8 cellular contexts compared by ENCODE assay signal in genomic region chr5:50666261-50667078, GRCh38. TPM values are rescaled to one million over a fixed set of nuclear protein-coding genes. Genes with fewer than 3 reads are reported as not detected.
DNase-seq lines count a peak whose midpoint lies in the region; TF ChIP-seq lines count a peak whose summit lies in the region.

Gene PARP8 (plus strand): TSS chr5:50666637. CDS start chr5:50667096, 459 bp downstream.

- H4K8ac ChIP-seq in H9 (replicated peaks; ENCODE audit: insufficient read length, low read depth, low read length), result no peak within 1 kb of the TSS

- no peak for TF ChIP-seq CTCF in H9 (conservative IDR thresholded peaks at IDR 0.05)

- H4K5ac ChIP-seq in H9 (ENCODE audit: insufficient read length, low read depth, low read length), result peak within 1 kb of the TSS; percentile 65

- no peak within 1 kb of the TSS for H2BK120ac ChIP-seq in H9 (ENCODE audit: low read depth, low read length, poor library complexity, severe bottlenecking)

- no peak within 1 kb of the TSS for H3K27ac ChIP-seq in H9 (ENCODE audit: insufficient read length, low read depth, low read length)

- H4K91ac ChIP-seq in H9 (ENCODE audit: insufficient read length, low read depth, low read length), result peak within 1 kb of the TSS; percentile 94

- no peak within 1 kb of the TSS for H2BK5ac ChIP-seq in H9 (ENCODE audit: insufficient read length, low read length)

- H2AFZ ChIP-seq in H9 (ENCODE audit: low read length), result no peak within 1 kb of the TSS

- POLR2A ChIA-PET in activated CD4-positive, alpha-beta memory T cell treated with anti-CD3 and anti-CD28 coated beads for 36 hours (lab: Charles Lee), result interaction anchor here (1.1 to 2.5 kb wide), 6 partner anchors 49 to 225 kb away, joined by 3 to 18 read pairs (median 4); partner anchors contain the start of gene EMB

- peak within 1 kb of the TSS; percentile 98 for H3K14ac ChIP-seq in H9 (ENCODE audit: insufficient read depth, low read length)

- H3K9ac ChIP-seq in H9 (ENCODE audit: extremely low read depth, insufficient read length, low read length), result peak within 1 kb of the TSS; percentile 86

- H3K4ac ChIP-seq in H9 (ENCODE audit: low read depth, low read length), result peak within 1 kb of the TSS; percentile 64; the same call in 1 of the 2 replicates

- intact Hi-C loops in activated CD4-positive, alpha-beta memory T cell treated with anti-CD3 and anti-CD28 coated beads for 36 hours (cut with micrococcal nuclease), result loop anchor here (2.0 kb wide), 2 partner anchors 44 to 226 kb away; partner anchors contain the start of gene EMB

- H2BK15ac ChIP-seq in H9 (ENCODE audit: low read depth, low read length), result no peak within 1 kb of the TSS

- H3K36me3 Mint-ChIP-seq in H9 (ENCODE audit: insufficient read depth in 1 of 3, low read depth in 3 of 3), result peaks cover 0 to 1% (median 0%) of the 10 kb centered on the region in 3 experiments; a peak in 1 of 7 replicates
- peaks cover 3% of the 10 kb centered on the region for H3K36me3 Mint-ChIP-seq in activated CD4-positive, alpha-beta memory T cell treated with anti-CD3 and anti-CD28 coated beads for 36 hours

- H2BK12ac ChIP-seq in H9 (ENCODE audit: insufficient read length, low read depth, low read length), result peak within 1 kb of the TSS; percentile 57

- H2AK5ac ChIP-seq in H9 (ENCODE audit: insufficient read length, low read length), result no peak within 1 kb of the TSS

- H3K27ac Mint-ChIP-seq in H9, result peak within 1 kb of the TSS; percentile 74 to 97 (median 95); a peak in 6 of 7 replicates
- H3K27ac Mint-ChIP-seq in activated CD4-positive, alpha-beta memory T cell treated with anti-CD3 and anti-CD28 coated beads for 36 hours, result peak within 1 kb of the TSS; percentile 98

- H2BK20ac ChIP-seq in H9 (ENCODE audit: low read depth, low read length, poor library complexity, severe bottlenecking), result no peak within 1 kb of the TSS

- peak within 1 kb of the TSS; percentile 77 for H3K4me2 ChIP-seq in H9 (ENCODE audit: insufficient read depth, insufficient read length, low read length)

- no peaks in the 10 kb centered on the region for H4K20me1 ChIP-seq in H9 (ENCODE audit: control insufficient read depth, insufficient read depth, insufficient read length)

- DNase-seq in GM03348 (ENCODE audit: low spot score) (peak; percentile 54), H9 (peak; percentile 76), NCI-H146 treated with DMSO at 0.1 percent for 48 hours (lab: John Stamatoyannopoulos, UW; ENCODE audit: unreplicated experiment) (peak; percentile 35), medulla oblongata (ENCODE audit: extremely low spot score) (peak; percentile 42), inferior parietal cortex (ENCODE audit: extremely low spot score) (no peak)
- peak; percentile 57 for DNase-seq in activated CD4-positive, alpha-beta memory T cell treated with anti-CD3 and anti-CD28 coated beads for 36 hours
- peak; percentile 35 for DNase-seq in effector CD8-positive, alpha-beta T cell (lab: John Stamatoyannopoulos, UW)
- DNase-seq in stimulated activated CD8-positive, alpha-beta memory T cell treated with anti-CD3 and anti-CD28 coated beads, Interleukin-15, amount 100 ng/mL, for 24 hours (ENCODE audit: low read depth), result peak; percentile 23

- peak within 1 kb of the TSS; percentile 99 for H3K18ac ChIP-seq in H9 (ENCODE audit: insufficient read length, low read depth, low read length)

- CTCF ChIA-PET in activated CD4-positive, alpha-beta memory T cell treated with anti-CD3 and anti-CD28 coated beads for 36 hours (lab: Charles Lee), result interaction anchor here (0.9 to 1.2 kb wide), 2 partner anchors 59 to 226 kb away, joined by 3 to 4 read pairs; partner anchors contain the start of gene EMB

- H3K9me3 Mint-ChIP-seq in H9, result no peaks in the 10 kb centered on the region; a peak in 1 of 5 replicates
- no peaks in the 10 kb centered on the region for H3K9me3 Mint-ChIP-seq in activated CD4-positive, alpha-beta memory T cell treated with anti-CD3 and anti-CD28 coated beads for 36 hours

- H3K4me1 ChIP-seq in H9 (ENCODE audit: insufficient read depth, low read length), result no peaks in the 10 kb centered on the region; the same call in 1 of the 2 replicates

- H3T11ph ChIP-seq in H9 (ENCODE audit: low read length), result no peak within 1 kb of the TSS

- WGBS in H9 (ENCODE audit: extremely low coverage, insufficient read length, low lambda C conversion rate), result no CpG with 5 or more reads among the region's 70 CpGs

- H3K27me3 ChIP-seq in H9 (ENCODE audit: insufficient read depth, low read length), result no peaks in the 10 kb centered on the region

- H3K23me2 ChIP-seq in H9 (ENCODE audit: insufficient read length, low read depth, low read length, poor library complexity, severe bottlenecking), result peaks cover 9% of the 10 kb centered on the region

- H3K9me3 ChIP-seq in H9 (ENCODE audit: control insufficient read depth, low read depth, low read length), result no peaks in the 10 kb centered on the region

- H3K23ac ChIP-seq in H9 (ENCODE audit: insufficient read length, low read depth, low read length), result no peak within 1 kb of the TSS

- H3K4me1 Mint-ChIP-seq in H9, result peaks cover 22 to 33% of the 10 kb centered on the region in 2 experiments
- H3K4me1 Mint-ChIP-seq in activated CD4-positive, alpha-beta memory T cell treated with anti-CD3 and anti-CD28 coated beads for 36 hours (ENCODE audit: low read depth), result peaks cover 32% of the 10 kb centered on the region

- H3K27me3 Mint-ChIP-seq in H9 (ENCODE audit: low read depth), result peaks cover 11% of the 10 kb centered on the region
- H3K27me3 Mint-ChIP-seq in activated CD4-positive, alpha-beta memory T cell treated with anti-CD3 and anti-CD28 coated beads for 36 hours, result no peaks in the 10 kb centered on the region

- no peaks in the 10 kb centered on the region for H3K79me1 ChIP-seq in H9 (ENCODE audit: insufficient read depth, low read depth, low read length, poor library complexity, severe bottlenecking)

- H3K79me2 ChIP-seq in H9 (ENCODE audit: insufficient read depth, low read length), result peaks cover 5% of the 10 kb centered on the region; the same call in 1 of the 2 replicates

- no peak within 1 kb of the TSS for H3K56ac ChIP-seq in H9 (ENCODE audit: insufficient read length, low read depth, low read length)

- peak within 1 kb of the TSS; percentile 95 to 97 for H3K4me3 Mint-ChIP-seq in H9
- peak within 1 kb of the TSS; percentile 90 for H3K4me3 Mint-ChIP-seq in activated CD4-positive, alpha-beta memory T cell treated with anti-CD3 and anti-CD28 coated beads for 36 hours

RNA-seq across cellular contexts. Expression of gene PARP8, which starts in this region (rescaled TPM):
- total RNA-seq in H9 (2021), result 27.9 and 34.0 TPM in 2 replicates
- total RNA-seq in activated CD4-positive, alpha-beta memory T cell treated with anti-CD3 and anti-CD28 coated beads for 36 hours, result 10 to 100 TPM; 34.0 to 36.9 TPM
